18 cellular contexts compared by ENCODE assay signal in the genomic region with DNA sequence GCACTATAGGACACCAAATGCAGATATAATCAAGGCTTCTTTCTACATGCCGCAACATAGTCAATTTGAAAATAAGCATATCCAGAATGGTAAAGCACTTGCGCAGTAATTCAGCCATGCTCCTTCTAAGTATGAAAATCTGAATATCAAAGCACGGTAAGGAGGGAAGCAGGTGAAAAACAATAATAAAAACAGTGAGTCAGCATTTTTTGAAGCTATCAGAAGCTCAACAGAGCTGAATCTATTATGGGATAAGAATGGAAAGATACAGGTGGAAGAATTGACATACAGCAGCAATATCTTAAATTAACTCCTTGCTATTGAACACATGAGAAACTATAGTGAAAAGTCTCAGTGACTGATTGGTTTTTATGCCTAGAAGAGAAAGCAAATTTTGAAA.
"Had no signal": no experiment of that assay in that cellular context is flagged by ENCODE, and none has a peak within 500 bp of the region (broad histone marks: within the 10 kb centered on the region; RNA-seq: fewer than 3 reads in every experiment).

No MANE protein-coding gene starts in this region.

- H3K4me2 ChIP-seq: SK-N-SH had no signal

- H3K4me3 ChIP-seq: MG63 had no signal

- H3K27me3 ChIP-seq: MG63 had no signal

- H3K27ac ChIP-seq: RWPE1 had no signal

- H3K9ac ChIP-seq: SK-N-SH had no signal

- H3K36me3 ChIP-seq: MG63 had no signal

- DNase-seq: Karpas-422, KG1, MG63, NCI-H1092, NCI-H1105 treated with DMSO at 0.1 percent for 48 hours, NCI-H1417 treated with DMSO at 0.1 percent for 48 hours, NCI-H146, NCI-H1694 treated with DMSO at 0.1 percent for 48 hours, NCI-H1930, NCI-H2081, NCI-H2107, NCI-H2227 treated with DMSO at 0.1 percent for 48 hours, NCI-H524, NCI-H526 treated with DMSO at 0.1 percent for 48 hours, NCI-H748 treated with DMSO at 0.1 percent for 48 hours, SHP77, SK-N-SH had no signal

- H3K9me3 ChIP-seq: MG63, SK-N-SH had no signal
